Comparison of ENCODE assay signal across 1 cellular context in the genomic region with DNA sequence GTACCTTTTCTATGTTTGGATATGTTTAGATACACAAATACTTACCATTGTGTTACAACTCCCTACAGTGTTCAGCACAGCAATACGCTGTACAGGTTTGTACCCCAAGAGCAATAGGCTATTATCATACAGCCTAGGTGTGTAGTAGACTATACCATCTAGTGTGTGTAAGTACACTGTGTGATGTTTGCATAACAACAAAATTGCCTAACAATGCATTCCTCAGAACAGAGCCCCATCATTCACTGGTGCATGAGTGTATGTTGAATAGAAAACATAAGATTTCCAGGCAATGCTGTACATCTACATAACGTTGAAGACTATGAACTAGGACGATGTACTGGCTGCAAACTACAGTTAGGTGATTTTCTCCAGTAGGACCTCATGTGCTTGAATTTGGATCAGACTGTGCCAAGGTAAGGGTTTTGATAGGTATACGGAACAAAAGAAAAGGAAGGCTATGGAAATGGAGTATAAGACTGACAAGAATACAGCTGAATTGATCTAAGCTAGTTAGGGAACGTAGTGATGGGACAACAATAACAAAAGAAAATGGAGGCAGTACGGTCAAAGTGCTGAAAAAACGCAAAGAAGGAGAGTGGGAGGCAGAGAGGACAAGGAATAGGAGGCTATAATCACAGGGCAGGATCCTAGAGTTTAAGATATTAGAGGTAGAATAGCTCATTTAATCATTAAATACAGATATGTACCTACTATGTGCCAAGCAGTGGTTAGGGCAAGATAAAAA.
TF ChIP-seq lines count a peak whose summit lies in the region.

No MANE protein-coding gene starts in this region.

TF ChIP-seq in K562, 482 proteins besides CTCF, POLR2A, EP300 and RAD21 (continued from another document and continues in another):
- peak; percentile 76; the same call in 1 of the 2 replicates for TF ChIP-seq DDX20 (tag; IDR thresholded peaks at IDR 0.05; ENCODE audit: low read depth)
- TF ChIP-seq, protein P1, sequence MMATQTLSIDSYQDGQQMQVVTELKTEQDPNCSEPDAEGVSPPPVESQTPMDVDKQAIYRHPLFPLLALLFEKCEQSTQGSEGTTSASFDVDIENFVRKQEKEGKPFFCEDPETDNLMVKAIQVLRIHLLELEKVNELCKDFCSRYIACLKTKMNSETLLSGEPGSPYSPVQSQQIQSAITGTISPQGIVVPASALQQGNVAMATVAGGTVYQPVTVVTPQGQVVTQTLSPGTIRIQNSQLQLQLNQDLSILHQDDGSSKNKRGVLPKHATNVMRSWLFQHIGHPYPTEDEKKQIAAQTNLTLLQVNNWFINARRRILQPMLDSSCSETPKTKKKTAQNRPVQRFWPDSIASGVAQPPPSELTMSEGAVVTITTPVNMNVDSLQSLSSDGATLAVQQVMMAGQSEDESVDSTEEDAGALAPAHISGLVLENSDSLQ (IDR thresholded peaks at IDR 0.05): no peak
- TF ChIP-seq U2AF2 (optimal IDR thresholded peaks at IDR 0.05; ENCODE audit: low read depth, low read length): no peak
- TF ChIP-seq ZC3H4 (CRISPR knock-in tag; IDR thresholded peaks at IDR 0.05; ENCODE audit: borderline replicate concordance): no peak
- TF ChIP-seq CBX2 (IDR thresholded peaks at IDR 0.05; ENCODE audit: insufficient read depth, low read length, poor library complexity, severe bottlenecking): no peak
- no peak for TF ChIP-seq ZFP36 (IDR thresholded peaks at IDR 0.05; ENCODE audit: low read depth, low read length, partially characterized antibody)
- TF ChIP-seq, protein P2, sequence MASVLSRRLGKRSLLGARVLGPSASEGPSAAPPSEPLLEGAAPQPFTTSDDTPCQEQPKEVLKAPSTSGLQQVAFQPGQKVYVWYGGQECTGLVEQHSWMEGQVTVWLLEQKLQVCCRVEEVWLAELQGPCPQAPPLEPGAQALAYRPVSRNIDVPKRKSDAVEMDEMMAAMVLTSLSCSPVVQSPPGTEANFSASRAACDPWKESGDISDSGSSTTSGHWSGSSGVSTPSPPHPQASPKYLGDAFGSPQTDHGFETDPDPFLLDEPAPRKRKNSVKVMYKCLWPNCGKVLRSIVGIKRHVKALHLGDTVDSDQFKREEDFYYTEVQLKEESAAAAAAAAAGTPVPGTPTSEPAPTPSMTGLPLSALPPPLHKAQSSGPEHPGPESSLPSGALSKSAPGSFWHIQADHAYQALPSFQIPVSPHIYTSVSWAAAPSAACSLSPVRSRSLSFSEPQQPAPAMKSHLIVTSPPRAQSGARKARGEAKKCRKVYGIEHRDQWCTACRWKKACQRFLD (CRISPR knock-in tag; IDR thresholded peaks at IDR 0.05): peak; percentile 48; the same call in 1 of the 2 replicates
- peak; percentile 88 for TF ChIP-seq PTRF (tag; IDR thresholded peaks at IDR 0.05)
- no peak for TF ChIP-seq STAT5A (IDR thresholded peaks at IDR 0.05; ENCODE audit: borderline replicate concordance, low read length)
- TF ChIP-seq NUFIP1 (IDR thresholded peaks at IDR 0.05; ENCODE audit: partially characterized antibody): peak; percentile 64
- no peak for TF ChIP-seq PPARD (CRISPR knock-in tag; IDR thresholded peaks at IDR 0.05)
- TF ChIP-seq ZNF282 (CRISPR knock-in tag; IDR thresholded peaks at IDR 0.05): no peak
- TF ChIP-seq NR3C1 (CRISPR knock-in tag; IDR thresholded peaks at IDR 0.05): no peak
- TF ChIP-seq, protein P3, sequence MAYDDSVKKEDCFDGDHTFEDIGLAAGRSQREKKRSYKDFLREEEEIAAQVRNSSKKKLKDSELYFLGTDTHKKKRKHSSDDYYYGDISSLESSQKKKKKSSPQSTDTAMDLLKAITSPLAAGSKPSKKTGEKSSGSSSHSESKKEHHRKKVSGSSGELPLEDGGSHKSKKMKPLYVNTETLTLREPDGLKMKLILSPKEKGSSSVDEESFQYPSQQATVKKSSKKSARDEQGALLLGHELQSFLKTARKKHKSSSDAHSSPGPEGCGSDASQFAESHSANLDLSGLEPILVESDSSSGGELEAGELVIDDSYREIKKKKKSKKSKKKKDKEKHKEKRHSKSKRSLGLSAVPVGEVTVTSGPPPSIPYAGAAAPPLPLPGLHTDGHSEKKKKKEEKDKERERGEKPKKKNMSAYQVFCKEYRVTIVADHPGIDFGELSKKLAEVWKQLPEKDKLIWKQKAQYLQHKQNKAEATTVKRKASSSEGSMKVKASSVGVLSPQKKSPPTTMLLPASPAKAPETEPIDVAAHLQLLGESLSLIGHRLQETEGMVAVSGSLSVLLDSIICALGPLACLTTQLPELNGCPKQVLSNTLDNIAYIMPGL (CRISPR knock-in tag; IDR thresholded peaks at IDR 0.05): no peak
- no peak for TF ChIP-seq KDM4B (IDR thresholded peaks at IDR 0.05; ENCODE audit: borderline replicate concordance in 2 of 2, low read depth in 1 of 2)
- 0 out of 2 replicates have a peak, but pooled peaks have one; percentile 15 for TF ChIP-seq ZBTB17 (CRISPR knock-in tag; IDR thresholded peaks at IDR 0.05)
- TF ChIP-seq, protein P4, sequence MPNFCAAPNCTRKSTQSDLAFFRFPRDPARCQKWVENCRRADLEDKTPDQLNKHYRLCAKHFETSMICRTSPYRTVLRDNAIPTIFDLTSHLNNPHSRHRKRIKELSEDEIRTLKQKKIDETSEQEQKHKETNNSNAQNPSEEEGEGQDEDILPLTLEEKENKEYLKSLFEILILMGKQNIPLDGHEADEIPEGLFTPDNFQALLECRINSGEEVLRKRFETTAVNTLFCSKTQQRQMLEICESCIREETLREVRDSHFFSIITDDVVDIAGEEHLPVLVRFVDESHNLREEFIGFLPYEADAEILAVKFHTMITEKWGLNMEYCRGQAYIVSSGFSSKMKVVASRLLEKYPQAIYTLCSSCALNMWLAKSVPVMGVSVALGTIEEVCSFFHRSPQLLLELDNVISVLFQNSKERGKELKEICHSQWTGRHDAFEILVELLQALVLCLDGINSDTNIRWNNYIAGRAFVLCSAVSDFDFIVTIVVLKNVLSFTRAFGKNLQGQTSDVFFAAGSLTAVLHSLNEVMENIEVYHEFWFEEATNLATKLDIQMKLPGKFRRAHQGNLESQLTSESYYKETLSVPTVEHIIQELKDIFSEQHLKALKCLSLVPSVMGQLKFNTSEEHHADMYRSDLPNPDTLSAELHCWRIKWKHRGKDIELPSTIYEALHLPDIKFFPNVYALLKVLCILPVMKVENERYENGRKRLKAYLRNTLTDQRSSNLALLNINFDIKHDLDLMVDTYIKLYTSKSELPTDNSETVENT (CRISPR knock-in tag; IDR thresholded peaks at IDR 0.05): no peak
- TF ChIP-seq ZNF444 (CRISPR knock-in tag; IDR thresholded peaks at IDR 0.05): no peak
- no peak for TF ChIP-seq ZNF561 (CRISPR knock-in tag; conservative IDR thresholded peaks at IDR 0.05)
- TF ChIP-seq MYNN (IDR thresholded peaks at IDR 0.05): no peak
- TF ChIP-seq MYNN (CRISPR knock-in tag; IDR thresholded peaks at IDR 0.05): no peak
- no peak for TF ChIP-seq TAF7 (tag; IDR thresholded peaks at IDR 0.05)
- TF ChIP-seq ZNF175 (CRISPR knock-in tag; IDR thresholded peaks at IDR 0.05; ENCODE audit: low read depth): 0 out of 2 replicates have a peak, but pooled peaks have one; percentile 40
- TF ChIP-seq DIDO1 (tag; IDR thresholded peaks at IDR 0.05; ENCODE audit: low read depth): no peak
- TF ChIP-seq KLF1 (tag; IDR thresholded peaks at IDR 0.05): no peak
- TF ChIP-seq, protein P5, sequence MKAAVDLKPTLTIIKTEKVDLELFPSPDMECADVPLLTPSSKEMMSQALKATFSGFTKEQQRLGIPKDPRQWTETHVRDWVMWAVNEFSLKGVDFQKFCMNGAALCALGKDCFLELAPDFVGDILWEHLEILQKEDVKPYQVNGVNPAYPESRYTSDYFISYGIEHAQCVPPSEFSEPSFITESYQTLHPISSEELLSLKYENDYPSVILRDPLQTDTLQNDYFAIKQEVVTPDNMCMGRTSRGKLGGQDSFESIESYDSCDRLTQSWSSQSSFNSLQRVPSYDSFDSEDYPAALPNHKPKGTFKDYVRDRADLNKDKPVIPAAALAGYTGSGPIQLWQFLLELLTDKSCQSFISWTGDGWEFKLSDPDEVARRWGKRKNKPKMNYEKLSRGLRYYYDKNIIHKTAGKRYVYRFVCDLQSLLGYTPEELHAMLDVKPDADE (conservative IDR thresholded peaks at IDR 0.05; ENCODE audit: control insufficient read depth, low read depth, low read length): no peak
- peak; percentile 44; the same call in 1 of the 2 replicates for TF ChIP-seq CXXC5 (CRISPR knock-in tag; IDR thresholded peaks at IDR 0.05)
- TF ChIP-seq SREBF1 (IDR thresholded peaks at IDR 0.05; ENCODE audit: borderline replicate concordance, low read depth, low read length): no peak
- TF ChIP-seq ZNF583 (CRISPR knock-in tag; IDR thresholded peaks at IDR 0.05): no peak
- TF ChIP-seq BCOR (IDR thresholded peaks at IDR 0.05): no peak
- TF ChIP-seq NR4A1 (CRISPR knock-in tag; IDR thresholded peaks at IDR 0.05): no peak
- TF ChIP-seq NR4A1 (tag; IDR thresholded peaks at IDR 0.05): peak; percentile 64; the same call in 1 of the 2 replicates
- TF ChIP-seq, protein P6, sequence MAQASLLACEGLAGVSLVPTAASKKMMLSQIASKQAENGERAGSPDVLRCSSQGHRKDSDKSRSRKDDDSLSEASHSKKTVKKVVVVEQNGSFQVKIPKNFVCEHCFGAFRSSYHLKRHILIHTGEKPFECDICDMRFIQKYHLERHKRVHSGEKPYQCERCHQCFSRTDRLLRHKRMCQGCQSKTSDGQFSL (CRISPR knock-in tag; IDR thresholded peaks at IDR 0.05): no peak
- TF ChIP-seq, protein P6 (tag; IDR thresholded peaks at IDR 0.05): peak in 1 of 2 experiments; percentile 76; a peak in 2 of 4 replicates
- no peak for TF ChIP-seq NONO (IDR thresholded peaks at IDR 0.05; ENCODE audit: low read depth in 2 of 2, low read length in 1 of 2)
- TF ChIP-seq ZNF699 (CRISPR knock-in tag; IDR thresholded peaks at IDR 0.05; ENCODE audit: insufficient replicate concordance): no peak
- no peak for TF ChIP-seq ZBTB7A (IDR thresholded peaks at IDR 0.05; ENCODE audit: borderline replicate concordance, control insufficient read depth, low read depth, low read length)
- TF ChIP-seq, protein P7, sequence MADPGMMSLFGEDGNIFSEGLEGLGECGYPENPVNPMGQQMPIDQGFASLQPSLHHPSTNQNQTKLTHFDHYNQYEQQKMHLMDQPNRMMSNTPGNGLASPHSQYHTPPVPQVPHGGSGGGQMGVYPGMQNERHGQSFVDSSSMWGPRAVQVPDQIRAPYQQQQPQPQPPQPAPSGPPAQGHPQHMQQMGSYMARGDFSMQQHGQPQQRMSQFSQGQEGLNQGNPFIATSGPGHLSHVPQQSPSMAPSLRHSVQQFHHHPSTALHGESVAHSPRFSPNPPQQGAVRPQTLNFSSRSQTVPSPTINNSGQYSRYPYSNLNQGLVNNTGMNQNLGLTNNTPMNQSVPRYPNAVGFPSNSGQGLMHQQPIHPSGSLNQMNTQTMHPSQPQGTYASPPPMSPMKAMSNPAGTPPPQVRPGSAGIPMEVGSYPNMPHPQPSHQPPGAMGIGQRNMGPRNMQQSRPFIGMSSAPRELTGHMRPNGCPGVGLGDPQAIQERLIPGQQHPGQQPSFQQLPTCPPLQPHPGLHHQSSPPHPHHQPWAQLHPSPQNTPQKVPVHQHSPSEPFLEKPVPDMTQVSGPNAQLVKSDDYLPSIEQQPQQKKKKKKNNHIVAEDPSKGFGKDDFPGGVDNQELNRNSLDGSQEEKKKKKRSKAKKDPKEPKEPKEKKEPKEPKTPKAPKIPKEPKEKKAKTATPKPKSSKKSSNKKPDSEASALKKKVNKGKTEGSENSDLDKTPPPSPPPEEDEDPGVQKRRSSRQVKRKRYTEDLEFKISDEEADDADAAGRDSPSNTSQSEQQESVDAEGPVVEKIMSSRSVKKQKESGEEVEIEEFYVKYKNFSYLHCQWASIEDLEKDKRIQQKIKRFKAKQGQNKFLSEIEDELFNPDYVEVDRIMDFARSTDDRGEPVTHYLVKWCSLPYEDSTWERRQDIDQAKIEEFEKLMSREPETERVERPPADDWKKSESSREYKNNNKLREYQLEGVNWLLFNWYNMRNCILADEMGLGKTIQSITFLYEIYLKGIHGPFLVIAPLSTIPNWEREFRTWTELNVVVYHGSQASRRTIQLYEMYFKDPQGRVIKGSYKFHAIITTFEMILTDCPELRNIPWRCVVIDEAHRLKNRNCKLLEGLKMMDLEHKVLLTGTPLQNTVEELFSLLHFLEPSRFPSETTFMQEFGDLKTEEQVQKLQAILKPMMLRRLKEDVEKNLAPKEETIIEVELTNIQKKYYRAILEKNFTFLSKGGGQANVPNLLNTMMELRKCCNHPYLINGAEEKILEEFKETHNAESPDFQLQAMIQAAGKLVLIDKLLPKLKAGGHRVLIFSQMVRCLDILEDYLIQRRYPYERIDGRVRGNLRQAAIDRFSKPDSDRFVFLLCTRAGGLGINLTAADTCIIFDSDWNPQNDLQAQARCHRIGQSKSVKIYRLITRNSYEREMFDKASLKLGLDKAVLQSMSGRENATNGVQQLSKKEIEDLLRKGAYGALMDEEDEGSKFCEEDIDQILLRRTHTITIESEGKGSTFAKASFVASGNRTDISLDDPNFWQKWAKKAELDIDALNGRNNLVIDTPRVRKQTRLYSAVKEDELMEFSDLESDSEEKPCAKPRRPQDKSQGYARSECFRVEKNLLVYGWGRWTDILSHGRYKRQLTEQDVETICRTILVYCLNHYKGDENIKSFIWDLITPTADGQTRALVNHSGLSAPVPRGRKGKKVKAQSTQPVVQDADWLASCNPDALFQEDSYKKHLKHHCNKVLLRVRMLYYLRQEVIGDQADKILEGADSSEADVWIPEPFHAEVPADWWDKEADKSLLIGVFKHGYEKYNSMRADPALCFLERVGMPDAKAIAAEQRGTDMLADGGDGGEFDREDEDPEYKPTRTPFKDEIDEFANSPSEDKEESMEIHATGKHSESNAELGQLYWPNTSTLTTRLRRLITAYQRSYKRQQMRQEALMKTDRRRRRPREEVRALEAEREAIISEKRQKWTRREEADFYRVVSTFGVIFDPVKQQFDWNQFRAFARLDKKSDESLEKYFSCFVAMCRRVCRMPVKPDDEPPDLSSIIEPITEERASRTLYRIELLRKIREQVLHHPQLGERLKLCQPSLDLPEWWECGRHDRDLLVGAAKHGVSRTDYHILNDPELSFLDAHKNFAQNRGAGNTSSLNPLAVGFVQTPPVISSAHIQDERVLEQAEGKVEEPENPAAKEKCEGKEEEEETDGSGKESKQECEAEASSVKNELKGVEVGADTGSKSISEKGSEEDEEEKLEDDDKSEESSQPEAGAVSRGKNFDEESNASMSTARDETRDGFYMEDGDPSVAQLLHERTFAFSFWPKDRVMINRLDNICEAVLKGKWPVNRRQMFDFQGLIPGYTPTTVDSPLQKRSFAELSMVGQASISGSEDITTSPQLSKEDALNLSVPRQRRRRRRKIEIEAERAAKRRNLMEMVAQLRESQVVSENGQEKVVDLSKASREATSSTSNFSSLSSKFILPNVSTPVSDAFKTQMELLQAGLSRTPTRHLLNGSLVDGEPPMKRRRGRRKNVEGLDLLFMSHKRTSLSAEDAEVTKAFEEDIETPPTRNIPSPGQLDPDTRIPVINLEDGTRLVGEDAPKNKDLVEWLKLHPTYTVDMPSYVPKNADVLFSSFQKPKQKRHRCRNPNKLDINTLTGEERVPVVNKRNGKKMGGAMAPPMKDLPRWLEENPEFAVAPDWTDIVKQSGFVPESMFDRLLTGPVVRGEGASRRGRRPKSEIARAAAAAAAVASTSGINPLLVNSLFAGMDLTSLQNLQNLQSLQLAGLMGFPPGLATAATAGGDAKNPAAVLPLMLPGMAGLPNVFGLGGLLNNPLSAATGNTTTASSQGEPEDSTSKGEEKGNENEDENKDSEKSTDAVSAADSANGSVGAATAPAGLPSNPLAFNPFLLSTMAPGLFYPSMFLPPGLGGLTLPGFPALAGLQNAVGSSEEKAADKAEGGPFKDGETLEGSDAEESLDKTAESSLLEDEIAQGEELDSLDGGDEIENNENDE (IDR thresholded peaks at IDR 0.05; ENCODE audit: low read depth, low read length): no peak
- peak; percentile 82 for TF ChIP-seq MEF2D (tag; conservative IDR thresholded peaks at IDR 0.05; ENCODE audit: low read depth)
